Comparison of ENCODE assay signal across 13 cellular contexts in genomic region chr12:75933136-75933535, GRCh38.
A peak's percentile ranks its signal among the peaks of the same experiment; 100 is the strongest.
DNase-seq lines count a peak whose midpoint lies in the region; TF ChIP-seq lines count a peak whose summit lies in the region.
"Had no signal": no experiment of that assay in that cellular context is flagged by ENCODE, and none has a peak within 500 bp of the region (broad histone marks: within the 10 kb centered on the region; RNA-seq: fewer than 3 reads in every experiment).

No MANE protein-coding gene starts in this region.

- no peak overlapping the region for H3K27ac Mint-ChIP-seq in activated CD4-positive, alpha-beta memory T cell treated with anti-CD3 and anti-CD28 coated beads, Interleukin-2, amount 10 ng/mL, durations not matched to agents 7 days and 5 days

- H3K4me1 ChIP-seq in mesodermal cell (ENCODE audit: control insufficient read depth, insufficient read depth, low read length, poor library complexity, severe bottlenecking) = peaks cover 48% of the 10 kb centered on the region

- H3K9me3 Mint-ChIP-seq in activated CD4-positive, alpha-beta memory T cell treated with anti-CD3 and anti-CD28 coated beads, Interleukin-2, amount 10 ng/mL, durations not matched to agents 7 days and 5 days = peaks cover 3% of the 10 kb centered on the region
- H3K9me3 Mint-ChIP-seq: brain had no signal

- CTCF ChIA-PET in activated CD4-positive, alpha-beta memory T cell treated with anti-CD3 and anti-CD28 coated beads, Interleukin-2, amount 10 ng/mL, durations not matched to agents 7 days and 5 days (lab: Charles Lee) = interaction anchor here (0.5 to 6.5 kb wide), 5 partner anchors 9 to 448 kb away, joined by 3 to 57 read pairs (median 4); partner anchors contain the start of gene PHLDA1

- peak overlapping the region; percentile 32 for H3K27ac ChIP-seq in mesodermal cell (ENCODE audit: low read depth, low read length, severe bottlenecking)

- no peak for TF ChIP-seq CTCF in NB4 (IDR thresholded peaks at IDR 0.05; ENCODE audit: low read depth, low read length)

- H3K9me3 ChIP-seq in mesodermal cell (ENCODE audit: control insufficient read depth, low read length) = no peaks in the 10 kb centered on the region

- H3K36me3 ChIP-seq in mesodermal cell (ENCODE audit: control insufficient read depth, insufficient read depth, low read length) = no peaks in the 10 kb centered on the region

- peaks cover 11% of the 10 kb centered on the region for H3K36me3 Mint-ChIP-seq in activated CD4-positive, alpha-beta memory T cell treated with anti-CD3 and anti-CD28 coated beads, Interleukin-2, amount 10 ng/mL, durations not matched to agents 7 days and 5 days (ENCODE audit: low read depth)
- H3K36me3 Mint-ChIP-seq: brain had no signal

- in situ Hi-C loops in KBM-7 (cut with MboI; ENCODE audit: low pct_unique_long_range_greater_than_20kb, low sequenced_read_pairs) = no loop called here

- H3K27me3 Mint-ChIP-seq in activated CD4-positive, alpha-beta memory T cell treated with anti-CD3 and anti-CD28 coated beads, Interleukin-2, amount 10 ng/mL, durations not matched to agents 7 days and 5 days = peaks cover 5% of the 10 kb centered on the region
- H3K27me3 Mint-ChIP-seq: brain had no signal

- H3K4me3 ChIP-seq in NB4 (ENCODE audit: low read depth, low read length) (no peak overlapping the region), mesodermal cell (ENCODE audit: extremely low read depth, insufficient read depth, low read length, poor library complexity, severe bottlenecking) (no peak overlapping the region)

- H3K4me1 Mint-ChIP-seq in activated CD4-positive, alpha-beta memory T cell treated with anti-CD3 and anti-CD28 coated beads, Interleukin-2, amount 10 ng/mL, durations not matched to agents 7 days and 5 days = peaks cover 34% of the 10 kb centered on the region

- DNase-seq in EL (peak; percentile 70), NB4 (ENCODE audit: low read depth) (peak; percentile 33), dermis blood vessel endothelial cell (peak; percentile 51), KBM-7 (no peak), NCI-H446 (lab: John Stamatoyannopoulos, UW) (no peak)
- no peak for DNase-seq in stimulated activated CD4-positive, alpha-beta T cell treated with anti-CD3 and anti-CD28 coated beads, Interleukin-2, amount 100 ng/mL, for 24 hours
- DNase-seq in activated CD4-positive, alpha-beta memory T cell treated with anti-CD3 and anti-CD28 coated beads, Interleukin-2, amount 10 ng/mL, durations not matched to agents 7 days and 5 days = no peak
- DNase-seq: activated CD8-positive, alpha-beta memory T cell treated with anti-CD3 and anti-CD28 coated beads for 24 hours; foreskin melanocyte; left ventricle myocardium superior; NCI-H524 treated with DMSO at 0.1 percent for 48 hours had no signal

- POLR2A ChIA-PET in activated CD4-positive, alpha-beta memory T cell treated with anti-CD3 and anti-CD28 coated beads, Interleukin-2, amount 10 ng/mL, durations not matched to agents 7 days and 5 days (lab: Charles Lee) = interaction anchor here (0.7 to 8.5 kb wide), 8 partner anchors 11 to 151 kb away, joined by 3 to 123 read pairs (median 17); partner anchors contain the start of genes NAP1L1 and PHLDA1

- 86 to 100% methylated on average over 3 of the region's 4 CpGs for WGBS in mesodermal cell (ENCODE audit: insufficient coverage in 2 of 2), 2 experiments

- TF ChIP-seq POLR2A in NB4 (IDR thresholded peaks at IDR 0.05; ENCODE audit: extremely low read depth, insufficient read length) = no peak

- H3K4me3 Mint-ChIP-seq in activated CD4-positive, alpha-beta memory T cell treated with anti-CD3 and anti-CD28 coated beads, Interleukin-2, amount 10 ng/mL, durations not matched to agents 7 days and 5 days = no peak overlapping the region
- H3K4me3 Mint-ChIP-seq: brain had no signal

Comparison
In these comparisons a context has a peak if more than half of its experiments do, and no peak if none do; other contexts are left out.
1. DNase-seq: peak in EL (single experiment), NB4 (single experiment) and dermis blood vessel endothelial cell (single experiment); none in KBM-7 (single experiment), stimulated activated CD4-positive, alpha-beta T cell treated with anti-CD3 and anti-CD28 coated beads, Interleukin-2, amount 100 ng/mL, for 24 hours (0 of 2), NCI-H446 (0 of 2) and activated CD4-positive, alpha-beta memory T cell treated with anti-CD3 and anti-CD28 coated beads, Interleukin-2, amount 10 ng/mL, durations not matched to agents 7 days and 5 days (single experiment).